Comparison of ENCODE assay signal across 1 cellular context in the genomic region with DNA sequence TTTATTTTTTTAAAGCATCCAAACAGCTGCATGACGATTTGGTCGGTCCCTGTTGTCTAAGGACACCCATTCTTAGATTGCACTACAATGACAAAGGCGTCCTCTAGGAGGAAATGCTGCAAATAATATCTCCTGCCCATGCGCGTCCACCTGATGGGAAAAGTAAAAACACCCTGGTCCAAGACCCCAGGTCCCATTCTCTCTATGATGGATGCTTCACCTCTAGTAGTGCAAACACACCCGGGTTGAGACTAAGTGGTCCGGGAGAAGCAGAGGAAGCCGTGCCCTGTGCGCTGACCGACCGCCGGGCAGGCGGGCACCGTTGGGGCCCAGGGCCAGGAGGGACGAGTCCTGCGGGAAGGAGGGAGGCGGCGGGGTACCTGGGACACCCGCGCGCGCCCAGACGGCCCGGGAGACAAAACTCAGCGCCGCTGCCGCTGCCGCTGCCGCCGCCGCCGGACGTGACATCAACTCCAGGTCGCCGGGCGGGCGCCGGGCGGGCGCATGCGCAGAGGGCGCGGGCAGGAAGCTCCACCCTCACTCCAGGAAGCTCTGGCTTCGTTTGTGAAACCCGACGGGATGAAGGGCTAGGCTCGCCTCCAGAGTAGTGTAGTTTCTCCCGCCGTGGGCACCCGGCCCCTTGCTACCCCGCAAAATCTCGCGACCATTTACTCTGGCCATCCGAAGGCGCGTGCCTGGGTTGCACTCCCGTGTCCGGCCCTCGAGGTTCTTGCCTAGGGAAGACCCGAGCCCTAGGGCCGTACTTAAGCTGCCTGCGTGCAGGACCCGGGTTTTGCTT.
TF ChIP-seq lines count a peak whose summit lies in the region.

TSS of gene TBC1D7 (minus strand) at position 462 of the 799 bp plus-strand sequence. CDS start 1,639 bp downstream, outside the sequence.

TF ChIP-seq in HepG2, 621 proteins besides CTCF, POLR2A, EP300 and RAD21 (continued from another document and continues in another):
- TF ChIP-seq ARID4A (CRISPR knock-in tag; IDR thresholded peaks at IDR 0.05; ENCODE audit: borderline replicate concordance) = peak; percentile 92
- TF ChIP-seq MAFF (IDR thresholded peaks at IDR 0.05; ENCODE audit: low read depth, low read length) = 0 out of 2 replicates have a peak, but pooled peaks have one; percentile 5
- TF ChIP-seq ZNF776 (CRISPR knock-in tag; IDR thresholded peaks at IDR 0.05) = peak; percentile 92
- TF ChIP-seq MXD4 (CRISPR knock-in tag; IDR thresholded peaks at IDR 0.05) = no peak; the same call in 1 of the 2 replicates
- no peak for TF ChIP-seq EZH2 (conservative IDR thresholded peaks at IDR 0.05; ENCODE audit: low read depth, low read length)
- TF ChIP-seq ZFAT (CRISPR knock-in tag; conservative IDR thresholded peaks at IDR 0.05) = no peak
- TF ChIP-seq ATF2 (CRISPR knock-in tag; IDR thresholded peaks at IDR 0.05) = no peak; the same call in 1 of the 2 replicates
- TF ChIP-seq FOXP4 (CRISPR knock-in tag; IDR thresholded peaks at IDR 0.05) = no peak
- TF ChIP-seq, protein P1, sequence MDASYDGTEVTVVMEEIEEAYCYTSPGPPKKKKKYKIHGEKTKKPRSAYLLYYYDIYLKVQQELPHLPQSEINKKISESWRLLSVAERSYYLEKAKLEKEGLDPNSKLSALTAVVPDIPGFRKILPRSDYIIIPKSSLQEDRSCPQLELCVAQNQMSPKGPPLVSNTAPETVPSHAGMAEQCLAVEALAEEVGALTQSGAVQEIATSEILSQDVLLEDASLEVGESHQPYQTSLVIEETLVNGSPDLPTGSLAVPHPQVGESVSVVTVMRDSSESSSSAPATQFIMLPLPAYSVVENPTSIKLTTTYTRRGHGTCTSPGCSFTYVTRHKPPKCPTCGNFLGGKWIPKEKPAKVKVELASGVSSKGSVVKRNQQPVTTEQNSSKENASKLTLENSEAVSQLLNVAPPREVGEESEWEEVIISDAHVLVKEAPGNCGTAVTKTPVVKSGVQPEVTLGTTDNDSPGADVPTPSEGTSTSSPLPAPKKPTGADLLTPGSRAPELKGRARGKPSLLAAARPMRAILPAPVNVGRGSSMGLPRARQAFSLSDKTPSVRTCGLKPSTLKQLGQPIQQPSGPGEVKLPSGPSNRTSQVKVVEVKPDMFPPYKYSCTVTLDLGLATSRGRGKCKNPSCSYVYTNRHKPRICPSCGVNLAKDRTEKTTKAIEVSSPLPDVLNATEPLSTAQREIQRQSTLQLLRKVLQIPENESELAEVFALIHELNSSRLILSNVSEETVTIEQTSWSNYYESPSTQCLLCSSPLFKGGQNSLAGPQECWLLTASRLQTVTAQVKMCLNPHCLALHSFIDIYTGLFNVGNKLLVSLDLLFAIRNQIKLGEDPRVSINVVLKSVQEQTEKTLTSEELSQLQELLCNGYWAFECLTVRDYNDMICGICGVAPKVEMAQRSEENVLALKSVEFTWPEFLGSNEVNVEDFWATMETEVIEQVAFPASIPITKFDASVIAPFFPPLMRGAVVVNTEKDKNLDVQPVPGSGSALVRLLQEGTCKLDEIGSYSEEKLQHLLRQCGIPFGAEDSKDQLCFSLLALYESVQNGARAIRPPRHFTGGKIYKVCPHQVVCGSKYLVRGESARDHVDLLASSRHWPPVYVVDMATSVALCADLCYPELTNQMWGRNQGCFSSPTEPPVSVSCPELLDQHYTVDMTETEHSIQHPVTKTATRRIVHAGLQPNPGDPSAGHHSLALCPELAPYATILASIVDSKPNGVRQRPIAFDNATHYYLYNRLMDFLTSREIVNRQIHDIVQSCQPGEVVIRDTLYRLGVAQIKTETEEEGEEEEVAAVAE (CRISPR knock-in tag; IDR thresholded peaks at IDR 0.05; ENCODE audit: borderline replicate concordance) = 0 out of 2 replicates have a peak, but pooled peaks have one; percentile 58
- TF ChIP-seq ZSCAN25 (CRISPR knock-in tag; IDR thresholded peaks at IDR 0.05) = peak; percentile 53; the same call in 1 of the 2 replicates
- peak; percentile 82 for TF ChIP-seq ATF7-NPFF (CRISPR knock-in tag; IDR thresholded peaks at IDR 0.05; ENCODE audit: low read depth)
- TF ChIP-seq ZBTB33 (CRISPR knock-in tag; IDR thresholded peaks at IDR 0.05) = peak; percentile 53; the same call in 1 of the 2 replicates
- TF ChIP-seq ASH2L (IDR thresholded peaks at IDR 0.05; ENCODE audit: insufficient read length, low read depth, low read length) = peak; percentile 95
- no peak for TF ChIP-seq GLMP (CRISPR knock-in tag; IDR thresholded peaks at IDR 0.05; ENCODE audit: borderline replicate concordance)
- no peak for TF ChIP-seq SP1 (IDR thresholded peaks at IDR 0.05)
- TF ChIP-seq SP1 (CRISPR knock-in tag; IDR thresholded peaks at IDR 0.05) = peak; percentile 21; the same call in 1 of the 2 replicates
- no peak; the same call in 1 of the 2 replicates for TF ChIP-seq ZNF780A (CRISPR knock-in tag; IDR thresholded peaks at IDR 0.05)
- TF ChIP-seq, protein P2, sequence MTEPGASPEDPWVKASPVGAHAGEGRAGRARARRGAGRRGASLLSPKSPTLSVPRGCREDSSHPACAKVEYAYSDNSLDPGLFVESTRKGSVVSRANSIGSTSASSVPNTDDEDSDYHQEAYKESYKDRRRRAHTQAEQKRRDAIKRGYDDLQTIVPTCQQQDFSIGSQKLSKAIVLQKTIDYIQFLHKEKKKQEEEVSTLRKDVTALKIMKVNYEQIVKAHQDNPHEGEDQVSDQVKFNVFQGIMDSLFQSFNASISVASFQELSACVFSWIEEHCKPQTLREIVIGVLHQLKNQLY (CRISPR knock-in tag; IDR thresholded peaks at IDR 0.05) = no peak
- no peak for TF ChIP-seq RBM22 (optimal IDR thresholded peaks at IDR 0.05; ENCODE audit: low read length)
- TF ChIP-seq PTBP1 (IDR thresholded peaks at IDR 0.05; ENCODE audit: low read depth, low read length, poor library complexity, severe bottlenecking) = no peak
- TF ChIP-seq, protein P3, sequence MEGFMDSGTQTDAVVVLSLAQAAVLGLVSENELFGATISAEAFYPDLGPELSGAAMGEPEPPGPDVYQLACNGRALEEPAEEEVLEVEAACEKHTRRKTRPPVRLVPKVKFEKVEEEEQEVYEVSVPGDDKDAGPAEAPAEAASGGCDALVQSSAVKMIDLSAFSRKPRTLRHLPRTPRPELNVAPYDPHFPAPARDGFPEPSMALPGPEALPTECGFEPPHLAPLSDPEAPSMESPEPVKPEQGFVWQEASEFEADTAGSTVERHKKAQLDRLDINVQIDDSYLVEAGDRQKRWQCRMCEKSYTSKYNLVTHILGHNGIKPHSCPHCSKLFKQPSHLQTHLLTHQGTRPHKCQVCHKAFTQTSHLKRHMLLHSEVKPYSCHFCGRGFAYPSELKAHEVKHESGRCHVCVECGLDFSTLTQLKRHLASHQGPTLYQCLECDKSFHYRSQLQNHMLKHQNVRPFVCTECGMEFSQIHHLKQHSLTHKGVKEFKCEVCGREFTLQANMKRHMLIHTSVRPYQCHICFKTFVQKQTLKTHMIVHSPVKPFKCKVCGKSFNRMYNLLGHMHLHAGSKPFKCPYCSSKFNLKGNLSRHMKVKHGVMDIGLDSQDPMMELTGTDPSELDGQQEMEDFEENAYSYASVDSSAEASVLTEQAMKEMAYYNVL (CRISPR knock-in tag; IDR thresholded peaks at IDR 0.05; ENCODE audit: borderline replicate concordance) = peak; percentile 32; the same call in 1 of the 2 replicates
- TF ChIP-seq SP140L (CRISPR knock-in tag; IDR thresholded peaks at IDR 0.05; ENCODE audit: borderline replicate concordance) = no peak
- TF ChIP-seq CEBPB (IDR thresholded peaks at IDR 0.05; ENCODE audit: borderline replicate concordance, low read depth, low read length) = no peak; the same call in 1 of the 2 replicates
- peak; percentile 86 for TF ChIP-seq ZBED4 (CRISPR knock-in tag; IDR thresholded peaks at IDR 0.05; ENCODE audit: borderline replicate concordance)
- TF ChIP-seq XBP1 (CRISPR knock-in tag; IDR thresholded peaks at IDR 0.05) = no peak; the same call in 1 of the 2 replicates
